In genomic region chr13:110542311-110542796, GRCh38 we compare ENCODE assay signal across 17 cellular contexts. TPM values are rescaled to one million over a fixed set of nuclear protein-coding genes. Genes with fewer than 3 reads are reported as not detected.
"Had no signal": no experiment of that assay in that cellular context is flagged by ENCODE, and none has a peak within 500 bp of the region (broad histone marks: within the 10 kb centered on the region; RNA-seq: fewer than 3 reads in every experiment).

No MANE protein-coding gene starts in this region.

- H3K4me1 ChIP-seq: vagina had no signal

- H3K27ac ChIP-seq: dorsolateral prefrontal cortex, vagina had no signal

- H3K9me3 ChIP-seq: testis, vagina had no signal

- H3K27me3 ChIP-seq: dorsolateral prefrontal cortex, testis, vagina had no signal

- ATAC-seq: activated CD8-positive, alpha-beta memory T cell treated with anti-CD3 and anti-CD28 coated beads, Interleukin-2, amount 10 ng/mL, durations not matched to agents 7 days and 5 days; activated naive CD4-positive, alpha-beta T cell treated with anti-CD3 and anti-CD28 coated beads, Interleukin-2, amount 50 U/mL, for 72 hours; esophagus mucosa; stimulated activated naive CD8-positive, alpha-beta T cell treated with anti-CD3 and anti-CD28 coated beads, Interleukin-15, Interleukin-2, amounts not matched to agents 100 U/mL and 50 U/mL, for 24 hours had no signal

- H3K36me3 ChIP-seq: vagina had no signal

- H3K4me3 ChIP-seq: dorsolateral prefrontal cortex, psoas muscle, testis, vagina had no signal

- DNase-seq: activated CD4-positive, alpha-beta T cell treated with anti-CD3 and anti-CD28 coated beads, Interleukin-2, amount 50 U/mL, for 4 hours; activated CD4-positive, CD25-positive, alpha-beta regulatory T cell treated with anti-CD3 and anti-CD28 coated beads, Interleukin-2, amount 50 U/mL, for 72 hours; activated CD8-positive, alpha-beta memory T cell treated with anti-CD3 and anti-CD28 coated beads, Interleukin-2, amount 10 ng/mL, durations not matched to agents 7 days and 5 days; activated effector memory CD4-positive, alpha-beta T cell treated with Interleukin-2 at 50 U/mL for 16 hours; activated T-cell treated with anti-CD3 and anti-CD28 coated beads, Interleukin-2, amount 50 U/mL, for 24 hours; amygdala; dorsolateral prefrontal cortex; immature natural killer cell; psoas muscle; stimulated activated CD4-positive, alpha-beta T cell treated with anti-CD3 and anti-CD28 coated beads, Interleukin-4, amount 100 ng/mL, for 1 hour; stimulated activated CD8-positive, alpha-beta memory T cell treated with anti-CD3 and anti-CD28 coated beads, Interleukin-4, amount 100 ng/mL, for 48 hours; stimulated activated naive CD8-positive, alpha-beta T cell treated with anti-CD3 and anti-CD28 coated beads, Interleukin-15, Interleukin-2, amounts not matched to agents 100 U/mL and 50 U/mL, for 24 hours; testis had no signal

RNA-seq across cellular contexts. Expression of gene RAB20, which starts 19.2 kb away (rescaled TPM):
- polyA plus RNA-seq: neural cell had no signal
